ENCODE assay signal across 8 cellular contexts in the genomic region with DNA sequence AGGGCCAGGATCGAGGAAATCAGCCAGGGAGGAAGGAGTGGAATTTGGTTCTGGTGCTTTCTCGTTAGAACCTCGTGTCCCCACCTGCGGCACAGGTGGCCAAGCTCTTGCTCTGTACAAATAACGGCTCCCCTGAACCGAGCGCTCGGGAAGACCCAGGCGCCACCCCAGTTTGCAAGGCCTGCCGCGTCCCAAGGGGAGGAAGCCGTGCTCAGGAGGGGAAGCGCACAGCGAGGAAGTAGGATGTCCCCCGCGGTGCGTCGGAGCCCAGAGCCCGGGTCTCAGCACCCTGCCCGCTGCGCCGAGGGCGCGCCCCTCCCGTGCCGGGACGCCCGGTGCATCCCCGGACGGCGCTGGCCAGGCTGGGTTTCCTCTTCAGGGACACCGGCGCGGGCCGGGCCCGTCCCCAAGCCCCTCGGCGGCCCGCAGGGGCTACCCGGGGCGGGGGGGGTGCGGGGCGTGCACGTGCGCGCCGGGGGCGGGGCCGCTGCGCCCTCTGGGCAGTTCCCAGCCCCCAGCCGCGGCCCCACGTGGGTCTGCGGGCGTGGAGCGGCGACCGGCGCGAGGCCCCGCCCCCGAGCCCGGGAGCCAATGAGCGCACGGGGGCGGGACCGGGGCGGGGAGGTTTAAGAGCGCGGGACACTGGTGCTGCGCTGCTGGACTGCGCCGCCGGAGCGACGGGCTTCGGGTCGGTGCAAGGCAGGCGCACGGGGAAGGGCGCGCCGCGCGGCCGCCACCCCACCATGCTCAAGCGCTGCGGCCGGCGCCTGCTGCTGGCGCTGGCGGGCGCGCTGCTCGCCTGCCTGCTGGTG. TPM values are rescaled to one million over a fixed set of nuclear protein-coding genes. Genes with fewer than 3 reads are reported as not detected.
A peak's percentile ranks its signal among the peaks of the same experiment; 100 is the strongest.
DNase-seq lines count a peak whose midpoint lies in the region; ATAC-seq and TF ChIP-seq lines count a peak whose summit lies in the region.

A gene with protein sequence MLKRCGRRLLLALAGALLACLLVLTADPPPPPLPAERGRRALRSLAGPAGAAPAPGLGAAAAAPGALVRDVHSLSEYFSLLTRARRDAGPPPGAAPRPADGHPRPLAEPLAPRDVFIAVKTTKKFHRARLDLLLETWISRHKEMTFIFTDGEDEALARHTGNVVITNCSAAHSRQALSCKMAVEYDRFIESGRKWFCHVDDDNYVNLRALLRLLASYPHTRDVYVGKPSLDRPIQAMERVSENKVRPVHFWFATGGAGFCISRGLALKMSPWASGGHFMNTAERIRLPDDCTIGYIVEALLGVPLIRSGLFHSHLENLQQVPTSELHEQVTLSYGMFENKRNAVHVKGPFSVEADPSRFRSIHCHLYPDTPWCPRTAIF (plus strand): TSS at position 656 of the 812 bp plus-strand sequence. CDS start 88 bp downstream, at position 744.

- H3K36me3 ChIP-seq in Caco-2 (ENCODE audit: control insufficient read depth, insufficient read depth, low read length) (no peaks in the 10 kb centered on the region), OCI-LY1 (ENCODE audit: insufficient read depth, low read length) (no peaks in the 10 kb centered on the region)

- H3K27ac Mint-ChIP-seq in Caco-2 (ENCODE audit: unreplicated experiment): no peak within 1 kb of the TSS

- peak within 1 kb of the TSS; percentile 81 for H3K4me3 Mint-ChIP-seq in Caco-2 (ENCODE audit: unreplicated experiment)

- H3K4me3 ChIP-seq in Caco-2 (ENCODE audit: low read depth, low read length): peak within 1 kb of the TSS; percentile 56
- H3K4me3 ChIP-seq in OCI-LY1 (ENCODE audit: low read depth, low read length, poor library complexity, severe bottlenecking): peak within 1 kb of the TSS; percentile 61
- peak within 1 kb of the TSS; percentile 68 for H3K4me3 ChIP-seq in epithelial cell of esophagus (ENCODE audit: low read length)
- peak within 1 kb of the TSS; percentile 84 for H3K4me3 ChIP-seq in mononuclear cell (ENCODE audit: low read length)

- intact Hi-C loops in Caco-2 (cut with micrococcal nuclease; ENCODE audit: unreplicated experiment): loop anchor here (2.0 kb wide), 1 partner anchor 39 kb away; a partner anchor contains a TSS

- no peaks in the 10 kb centered on the region for H3K27me3 ChIP-seq in Caco-2 (replicated peaks; ENCODE audit: control insufficient read depth, insufficient read depth, low read length)
- peaks cover 16% of the 10 kb centered on the region for H3K27me3 ChIP-seq in OCI-LY1 (ENCODE audit: insufficient read depth, low read length)
- no peaks in the 10 kb centered on the region for H3K27me3 ChIP-seq in mononuclear cell (ENCODE audit: insufficient read depth, low read length)

- H3K27me3 Mint-ChIP-seq in Caco-2 (ENCODE audit: insufficient read depth, unreplicated experiment): no peaks in the 10 kb centered on the region

- peaks cover 13% of the 10 kb centered on the region for H3K4me1 Mint-ChIP-seq in Caco-2 (ENCODE audit: low read depth, unreplicated experiment)

- H3K27ac ChIP-seq in OCI-LY1 (ENCODE audit: low read depth, low read length, poor library complexity, severe bottlenecking): no peak within 1 kb of the TSS

- no peaks in the 10 kb centered on the region for H3K79me2 ChIP-seq in OCI-LY1 (ENCODE audit: insufficient read depth, low read length)

- CTCF ChIA-PET in Caco-2 (lab: Charles Lee): interaction anchor here (1.2 kb wide), 1 partner anchor 40 kb away, joined by 6 read pairs; no protein-coding TSS in a partner anchor

- ATAC-seq in GM21360 (IDR thresholded peaks at IDR 0.05; ENCODE audit: unreplicated experiment): peak; percentile 73

- H3F3A ChIP-seq in OCI-LY1 (ENCODE audit: insufficient read depth, low read length): no peaks in the 10 kb centered on the region

- peak within 1 kb of the TSS; percentile 38; the same call in 1 of the 2 replicates for H3K9ac ChIP-seq in OCI-LY1 (ENCODE audit: low read length)

- H4K20me1 ChIP-seq in OCI-LY1 (ENCODE audit: insufficient read depth, low read length): no peaks in the 10 kb centered on the region

- POLR2A ChIA-PET in Caco-2 (lab: Charles Lee): no interaction called here

- peak within 1 kb of the TSS; percentile 94 for H3K4me2 ChIP-seq in OCI-LY1 (ENCODE audit: low read length)

- H3K9me3 ChIP-seq in Caco-2 (no peaks in the 10 kb centered on the region), OCI-LY1 (ENCODE audit: low read length) (no peaks in the 10 kb centered on the region), mononuclear cell (ENCODE audit: low read depth, low read length) (no peaks in the 10 kb centered on the region)

- no peaks in the 10 kb centered on the region for H3K9me2 ChIP-seq in OCI-LY1 (ENCODE audit: low read depth, low read length)

- TF ChIP-seq CTCF in Caco-2 (IDR thresholded peaks at IDR 0.05; ENCODE audit: insufficient read depth in 1 of 2, low read depth in 1 of 2, low read length in 1 of 2, severe bottlenecking in 1 of 2, unreplicated experiment in 1 of 2) (no peak), OCI-LY1 (IDR thresholded peaks at IDR 0.05; ENCODE audit: low read length) (no peak), epithelial cell of esophagus (IDR thresholded peaks at IDR 0.05; ENCODE audit: insufficient read depth, low read depth, low read length, missing control alignments) (no peak)

- H3K36me3 Mint-ChIP-seq in Caco-2 (ENCODE audit: insufficient read depth, unreplicated experiment): peaks cover 14% of the 10 kb centered on the region

- DNase-seq in Caco-2 (peak; percentile 84 to 92), HT1080 (ENCODE audit: low read depth) (peak; percentile 86), epithelial cell of esophagus (ENCODE audit: low read depth) (peak; percentile 91)
- DNase-seq in activated CD8-positive, alpha-beta memory T cell treated with anti-CD3 and anti-CD28 coated beads, Interleukin-2, amount 50 U/mL, for 48 hours: peak; percentile 91
- DNase-seq in stimulated activated CD8-positive, alpha-beta memory T cell treated with anti-CD3 and anti-CD28 coated beads, Interleukin-4, amount 100 ng/mL, for 1 hour (ENCODE audit: low read depth in 2 of 2, low spot score in 1 of 2): peak; percentile 70 to 74

- no peaks in the 10 kb centered on the region for H3K9me3 Mint-ChIP-seq in Caco-2 (ENCODE audit: unreplicated experiment)

- H2AFZ ChIP-seq in OCI-LY1 (ENCODE audit: low read length): no peak within 1 kb of the TSS

- H3K4me1 ChIP-seq in Caco-2 (peaks cover 41% of the 10 kb centered on the region), OCI-LY1 (ENCODE audit: insufficient read depth, low read length, severe bottlenecking) (peaks cover 11% of the 10 kb centered on the region), mononuclear cell (ENCODE audit: insufficient read depth, low read length) (peaks cover 43% of the 10 kb centered on the region)

- BruUV-seq in Caco-2 (replicated peaks; lab: Mats Ljungman, UMichigan): no TSS peak

RNA-seq across cellular contexts. Expression of the gene that starts here (rescaled TPM):
- total RNA-seq in Caco-2 (2022) (4.5 and 5.1 TPM in 2 replicates), mononuclear cell (101 TPM)
- 8.0 and 8.3 TPM in 2 replicates for total RNA-seq in HT1080 (2014; rRNA removed; shearing (Covaris generic))
- 4.3 and 4.7 TPM in 2 replicates for polyA plus RNA-seq in HT1080 (2015; cell fraction: cytosol; rRNA removed)
- 5.1 and 6.2 TPM in 2 replicates for polyA plus RNA-seq in HT1080 (2015; cell fraction: nucleus; rRNA removed)

Comparison
In these comparisons a context has a peak if more than half of its experiments do, and no peak if none do; other contexts are left out.
1. RNA of the gene that starts here (total RNA-seq): 101 TPM in mononuclear cell (single experiment); 8.0 to 8.3 TPM in HT1080 and 4.5 to 5.1 TPM in Caco-2; every median in the first group is over 10 times any median in the second.
2. Peak in every context shown above with its lines, with median percentiles within 50 percentile points of each other: DNase-seq and H3K4me3 ChIP-seq.